15 cellular contexts compared by ENCODE assay signal in genomic region chr2:111701266-111701665, GRCh38.
DNase-seq lines count a peak whose midpoint lies in the region; ATAC-seq and TF ChIP-seq lines count a peak whose summit lies in the region.
"Had no signal": no experiment of that assay in that cellular context is flagged by ENCODE, and none has a peak within 500 bp of the region (broad histone marks: within the 10 kb centered on the region; RNA-seq: fewer than 3 reads in every experiment).

No MANE protein-coding gene starts in this region.

- H3K27ac ChIP-seq in GM23338 (ENCODE audit: low read depth) (no peak overlapping the region), prostate gland (no peak overlapping the region)
- H3K27ac ChIP-seq: GM23248, SJSA1 had no signal

- peaks cover 4% of the 10 kb centered on the region; the same call in 1 of the 2 replicates for H3K4me1 ChIP-seq in GM23338 (ENCODE audit: insufficient read depth)
- H3K4me1 ChIP-seq in prostate gland (replicated peaks): no peaks in the 10 kb centered on the region

- TF ChIP-seq CTCF in GM23338 (conservative IDR thresholded peaks at IDR 0.05; ENCODE audit: low read depth in 2 of 2) (no peak), prostate gland (IDR thresholded peaks at IDR 0.05) (no peak)

- DNase-seq in COLO668 (lab: John Stamatoyannopoulos, UW; ENCODE audit: unreplicated experiment) (peak; percentile 31), GM23338 (ENCODE audit: low spot score) (no peak), RPMI7951 (ENCODE audit: low read depth) (peak; percentile 32), islet precursor cell (peak; percentile 88), NCI-H1092 treated with DMSO at 0.1 percent for 48 hours (lab: John Stamatoyannopoulos, UW) (no peak), dedifferentiated amniotic fluid mesenchymal stem cell (ENCODE audit: extremely low spot score) (no peak), prostate gland (ENCODE audit: low spot score) (no peak)
- DNase-seq: activated T-cell treated with anti-CD3 and anti-CD28 coated beads, Interleukin-2, amount 50 U/mL, for 4 hours; cerebellar nuclear complex; DMS153; GM23248; NCI-H1105 treated with DMSO at 0.1 percent for 48 hours; NCI-H226 had no signal

- no peaks in the 10 kb centered on the region for H3K27me3 ChIP-seq in GM23338 (ENCODE audit: insufficient read depth)
- no peaks in the 10 kb centered on the region for H3K27me3 ChIP-seq in prostate gland (replicated peaks; ENCODE audit: insufficient read depth)
- H3K27me3 ChIP-seq: SJSA1 had no signal

- H3K36me3 ChIP-seq in GM23338 (ENCODE audit: insufficient read depth) (no peaks in the 10 kb centered on the region), prostate gland (no peaks in the 10 kb centered on the region)
- H3K36me3 ChIP-seq: SJSA1 had no signal

- no peak overlapping the region for H3K27ac Mint-ChIP-seq in GM23338

- peaks cover 22% of the 10 kb centered on the region for H3K27me3 Mint-ChIP-seq in GM23338 (ENCODE audit: insufficient read depth, low read depth, poor library complexity)

- H3K9me3 Mint-ChIP-seq in GM23338: no peaks in the 10 kb centered on the region
- H3K9me3 Mint-ChIP-seq: activated T-cell treated with anti-CD3 and anti-CD28 coated beads, Interleukin-2, amount 50 U/mL, for 4 hours had no signal

- H3K4me2 ChIP-seq in GM23338: no peak overlapping the region

- no peaks in the 10 kb centered on the region for H4K20me1 ChIP-seq in GM23338 (replicated peaks; ENCODE audit: insufficient read depth)

- no peak for TF ChIP-seq POLR2A in prostate gland (IDR thresholded peaks at IDR 0.05)

- no peaks in the 10 kb centered on the region for H3K9me3 ChIP-seq in prostate gland
- H3K9me3 ChIP-seq: SJSA1 had no signal

- intact Hi-C loops in prostate gland (cut with DNase I): no loop called here

- H3F3A ChIP-seq in GM23338 (replicated peaks; ENCODE audit: low read depth): peaks cover 7% of the 10 kb centered on the region

- 0 out of 3 replicates have a peak, but pooled peaks cover under 1% of the 10 kb centered on the region for H3K36me3 Mint-ChIP-seq in GM23338 (ENCODE audit: low read depth)

- H3K4me3 ChIP-seq in GM23338 (no peak overlapping the region), prostate gland (no peak overlapping the region)
- H3K4me3 ChIP-seq: GM23248, SJSA1 had no signal

- peak overlapping the region; percentile 45; the same call in 1 of the 2 replicates for H2AFZ ChIP-seq in GM23338
- H2AFZ ChIP-seq: GM23248 had no signal

- H3K9me2 ChIP-seq in GM23338 (ENCODE audit: insufficient read depth): no peaks in the 10 kb centered on the region

- H3K4me3 Mint-ChIP-seq in GM23338: no peak overlapping the region
- H3K4me3 Mint-ChIP-seq: activated T-cell treated with anti-CD3 and anti-CD28 coated beads, Interleukin-2, amount 50 U/mL, for 4 hours had no signal

- H3K79me2 ChIP-seq in GM23338 (replicated peaks; ENCODE audit: insufficient read depth): no peaks in the 10 kb centered on the region

- ATAC-seq in GM23338 (no peak), HG03097 (IDR thresholded peaks at IDR 0.05; ENCODE audit: low FRiP score, unreplicated experiment) (no peak)
- ATAC-seq: activated T-cell treated with anti-CD3 and anti-CD28 coated beads, Interleukin-2, amount 50 U/mL, for 4 hours had no signal

- WGBS in prostate gland: 88% methylated on average over 4 of the region's 4 CpGs

- peaks cover 40% of the 10 kb centered on the region for H3K4me1 Mint-ChIP-seq in GM23338

TF ChIP-seq in GM23338, 12 proteins besides CTCF, POLR2A, EP300 and RAD21 (continues in another document):
- no peak for TF ChIP-seq EZH2 (IDR thresholded peaks at IDR 0.05; ENCODE audit: low read depth, unreplicated experiment)
- TF ChIP-seq ZNF331 (CRISPR knock-in tag; IDR thresholded peaks at IDR 0.05; ENCODE audit: low read depth): no peak
- TF ChIP-seq JUNB (IDR thresholded peaks at IDR 0.05; ENCODE audit: unreplicated experiment): no peak
- no peak for TF ChIP-seq EZH2phosphoT487 (IDR thresholded peaks at IDR 0.05; ENCODE audit: unreplicated experiment)
- TF ChIP-seq ZNF462 (CRISPR knock-in tag; IDR thresholded peaks at IDR 0.05): no peak
- TF ChIP-seq NANOG (IDR thresholded peaks at IDR 0.05; ENCODE audit: borderline replicate concordance): no peak
- no peak for TF ChIP-seq STAT1 (IDR thresholded peaks at IDR 0.05; ENCODE audit: unreplicated experiment)
- no peak for TF ChIP-seq ZNF114 (CRISPR knock-in tag; IDR thresholded peaks at IDR 0.05)
- no peak for TF ChIP-seq ETS1 (IDR thresholded peaks at IDR 0.05)

Comparison
In these comparisons a context has a peak if more than half of its experiments do, and no peak if none do; other contexts are left out.
1. DNase-seq: peak in COLO668 (single experiment), RPMI7951 (single experiment) and islet precursor cell (single experiment); none in GM23338 (single experiment), NCI-H1092 treated with DMSO at 0.1 percent for 48 hours (single experiment), dedifferentiated amniotic fluid mesenchymal stem cell (single experiment) and prostate gland (single experiment).